2 cellular contexts compared by ENCODE assay signal in the genomic region with DNA sequence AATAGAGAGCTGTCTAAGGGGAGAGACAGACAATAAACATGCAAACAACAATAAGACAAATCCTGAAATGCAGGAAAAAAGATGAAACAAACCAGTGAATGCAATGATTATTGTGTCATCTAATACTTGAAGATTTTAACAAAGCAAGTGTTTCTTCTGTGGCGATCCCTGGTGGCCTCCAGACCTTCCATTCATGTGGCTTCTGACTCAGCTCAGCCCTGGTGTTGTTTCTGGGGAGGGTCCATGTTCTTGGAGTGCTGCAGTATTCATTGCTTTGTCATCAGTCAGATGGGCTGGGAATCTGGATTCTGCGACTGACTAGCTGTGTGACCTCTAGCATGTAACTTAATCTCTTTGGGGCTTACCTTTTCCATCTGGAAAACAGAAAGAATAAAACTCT.
TF ChIP-seq lines count a peak whose summit lies in the region.

No MANE protein-coding gene starts in this region.

TF ChIP-seq in SK-N-SH, 30 proteins besides CTCF, POLR2A, EP300 and RAD21:
- TF ChIP-seq MEF2A (IDR thresholded peaks at IDR 0.05; ENCODE audit: borderline replicate concordance, low read depth) (no peak), GATA2 (CRISPR knock-in tag; IDR thresholded peaks at IDR 0.05) (no peak), PBX3 (IDR thresholded peaks at IDR 0.05) (no peak), USF1 (IDR thresholded peaks at IDR 0.05; ENCODE audit: borderline replicate concordance, low read depth) (no peak), TCF12 (IDR thresholded peaks at IDR 0.05) (peak; percentile 32; the same call in 1 of the 2 replicates), GABPA (IDR thresholded peaks at IDR 0.05; ENCODE audit: low read depth) (no peak), SIN3A (IDR thresholded peaks at IDR 0.05; ENCODE audit: borderline replicate concordance, low read depth, low read length) (no peak)

TF ChIP-seq in SK-N-SH treated with all-trans-retinoic acid at 6 μM for 48 hours, 23 proteins besides CTCF, POLR2A, EP300 and RAD21:
- no peak for TF ChIP-seq ZNF8 (CRISPR knock-in tag; IDR thresholded peaks at IDR 0.05)
- TF ChIP-seq PATZ1 (CRISPR knock-in tag; IDR thresholded peaks at IDR 0.05; ENCODE audit: borderline replicate concordance): no peak
- TF ChIP-seq ZNF70 (CRISPR knock-in tag; IDR thresholded peaks at IDR 0.05): no peak
- TF ChIP-seq, protein P1, sequence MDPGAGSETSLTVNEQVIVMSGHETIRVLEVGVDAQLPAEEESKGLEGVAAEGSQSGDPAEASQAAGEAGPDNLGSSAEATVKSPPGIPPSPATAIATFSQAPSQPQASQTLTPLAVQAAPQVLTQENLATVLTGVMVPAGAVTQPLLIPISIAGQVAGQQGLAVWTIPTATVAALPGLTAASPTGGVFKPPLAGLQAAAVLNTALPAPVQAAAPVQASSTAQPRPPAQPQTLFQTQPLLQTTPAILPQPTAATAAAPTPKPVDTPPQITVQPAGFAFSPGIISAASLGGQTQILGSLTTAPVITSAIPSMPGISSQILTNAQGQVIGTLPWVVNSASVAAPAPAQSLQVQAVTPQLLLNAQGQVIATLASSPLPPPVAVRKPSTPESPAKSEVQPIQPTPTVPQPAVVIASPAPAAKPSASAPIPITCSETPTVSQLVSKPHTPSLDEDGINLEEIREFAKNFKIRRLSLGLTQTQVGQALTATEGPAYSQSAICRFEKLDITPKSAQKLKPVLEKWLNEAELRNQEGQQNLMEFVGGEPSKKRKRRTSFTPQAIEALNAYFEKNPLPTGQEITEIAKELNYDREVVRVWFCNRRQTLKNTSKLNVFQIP (CRISPR knock-in tag; IDR thresholded peaks at IDR 0.05; ENCODE audit: borderline replicate concordance, low read depth): no peak
- no peak for TF ChIP-seq BACH2 (CRISPR knock-in tag; IDR thresholded peaks at IDR 0.05; ENCODE audit: borderline replicate concordance)
- TF ChIP-seq PPARA (CRISPR knock-in tag; IDR thresholded peaks at IDR 0.05; ENCODE audit: borderline replicate concordance): no peak
- no peak for TF ChIP-seq RARB (CRISPR knock-in tag; IDR thresholded peaks at IDR 0.05)
- TF ChIP-seq TOX (CRISPR knock-in tag; IDR thresholded peaks at IDR 0.05; ENCODE audit: borderline replicate concordance): no peak
- no peak for TF ChIP-seq ZNF565 (CRISPR knock-in tag; conservative IDR thresholded peaks at IDR 0.05; ENCODE audit: low read depth)
- no peak for TF ChIP-seq GLIS3 (CRISPR knock-in tag; IDR thresholded peaks at IDR 0.05)
- TF ChIP-seq ESRRG (CRISPR knock-in tag; IDR thresholded peaks at IDR 0.05): no peak
